1 cellular context compared by ENCODE assay signal in the genomic region with DNA sequence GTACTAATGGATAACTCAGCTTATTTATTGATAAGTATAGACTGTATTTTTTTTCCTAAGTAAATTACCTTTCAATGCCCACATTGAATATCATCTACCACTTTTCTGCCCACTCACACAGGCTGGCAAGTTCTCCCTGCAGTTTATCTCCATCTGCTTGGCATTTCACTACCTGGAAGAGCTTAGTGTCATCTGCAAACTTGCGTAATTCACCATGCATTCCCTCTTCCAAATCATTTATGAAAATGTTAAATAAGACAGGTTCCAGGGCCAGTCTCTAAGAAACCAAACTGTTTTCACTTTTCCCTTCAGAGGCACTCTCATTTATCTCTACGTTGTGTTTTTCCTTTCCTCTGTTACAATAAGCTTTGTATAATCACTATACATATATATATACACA.
TF ChIP-seq lines count a peak whose summit lies in the region.

No MANE protein-coding gene starts in this region.

TF ChIP-seq in SK-N-SH, 30 proteins besides CTCF, POLR2A, EP300 and RAD21 (continued from another document):
- TF ChIP-seq YY1 (IDR thresholded peaks at IDR 0.05; ENCODE audit: low read depth): no peak
